ENCODE assay signal across 8 cellular contexts in genomic region chr20:51372176-51372803, GRCh38.
A peak's percentile ranks its signal among the peaks of the same experiment; 100 is the strongest.
DNase-seq lines count a peak whose midpoint lies in the region; ATAC-seq lines count a peak whose summit lies in the region.

No MANE protein-coding gene starts in this region.

- no peaks in the 10 kb centered on the region for H3K36me3 ChIP-seq in SJCRH30

- H3K4me1 ChIP-seq in SJCRH30, result peaks cover 2% of the 10 kb centered on the region; the same call in 1 of the 2 replicates

- DNase-seq in ELR (ENCODE audit: low read depth), result peak; percentile 88
- peak in 51 of 76 experiments; percentile 4 to 71 (median 42) for DNase-seq in HUDEP-2 (lab: John Stamatoyannopoulos, UW; ENCODE audit: unreplicated experiment in 76 of 76)
- DNase-seq in SJCRH30, result peak; percentile 67 to 81
- DNase-seq in activated naive CD4-positive, alpha-beta T cell treated with anti-CD3 and anti-CD28 coated beads for 36 hours, result peak; percentile 77
- DNase-seq in glomerular visceral epithelial cell (ENCODE audit: extremely low spot score), result peak; percentile 80
- peak; percentile 85 for DNase-seq in posterior vena cava (ENCODE audit: low spot score)
- peak; percentile 73 for DNase-seq in ureter (ENCODE audit: low spot score)

- CTCF ChIA-PET in activated naive CD4-positive, alpha-beta T cell treated with anti-CD3 and anti-CD28 coated beads for 36 hours (lab: Charles Lee), result interaction anchor here (0.6 to 3.5 kb wide), 11 partner anchors 32 to 343 kb away, joined by 3 to 34 read pairs (median 3); no protein-coding TSS in a partner anchor

- no peak for ATAC-seq in HG03521 (IDR thresholded peaks at IDR 0.05; ENCODE audit: unreplicated experiment)

- no peaks in the 10 kb centered on the region for H3K36me3 Mint-ChIP-seq in activated naive CD4-positive, alpha-beta T cell treated with anti-CD3 and anti-CD28 coated beads for 36 hours (ENCODE audit: low read depth)

- intact Hi-C loops in activated naive CD4-positive, alpha-beta T cell treated with anti-CD3 and anti-CD28 coated beads for 36 hours (cut with micrococcal nuclease), result loop anchor here (1.0 to 5.0 kb wide), 3 partner anchors 223 to 710 kb away; no protein-coding TSS in a partner anchor
- intact Hi-C loops in posterior vena cava (cut with DNase I), result loop anchor here in 1 of 2 donors (2.0 kb wide), 1 partner anchor 229 kb away; no protein-coding TSS in a partner anchor

- no peaks in the 10 kb centered on the region for H3K9me3 ChIP-seq in SJCRH30 (replicated peaks)

- H3K27me3 Mint-ChIP-seq in activated naive CD4-positive, alpha-beta T cell treated with anti-CD3 and anti-CD28 coated beads for 36 hours (ENCODE audit: low read depth), result no peaks in the 10 kb centered on the region

- H3K27me3 ChIP-seq in SJCRH30, result no peaks in the 10 kb centered on the region; the same call in 1 of the 2 replicates

- H3K27ac Mint-ChIP-seq in activated naive CD4-positive, alpha-beta T cell treated with anti-CD3 and anti-CD28 coated beads for 36 hours, result no peak overlapping the region

- H3K4me3 Mint-ChIP-seq in activated naive CD4-positive, alpha-beta T cell treated with anti-CD3 and anti-CD28 coated beads for 36 hours, result no peak overlapping the region

- H3K9me3 Mint-ChIP-seq in activated naive CD4-positive, alpha-beta T cell treated with anti-CD3 and anti-CD28 coated beads for 36 hours, result no peaks in the 10 kb centered on the region

- H3K27ac ChIP-seq in SJCRH30, result no peak overlapping the region

- H3K4me3 ChIP-seq in SJCRH30, result no peak overlapping the region

- H3K4me1 Mint-ChIP-seq in activated naive CD4-positive, alpha-beta T cell treated with anti-CD3 and anti-CD28 coated beads for 36 hours (ENCODE audit: low read depth), result peaks cover 1% of the 10 kb centered on the region
